In the genomic region with DNA sequence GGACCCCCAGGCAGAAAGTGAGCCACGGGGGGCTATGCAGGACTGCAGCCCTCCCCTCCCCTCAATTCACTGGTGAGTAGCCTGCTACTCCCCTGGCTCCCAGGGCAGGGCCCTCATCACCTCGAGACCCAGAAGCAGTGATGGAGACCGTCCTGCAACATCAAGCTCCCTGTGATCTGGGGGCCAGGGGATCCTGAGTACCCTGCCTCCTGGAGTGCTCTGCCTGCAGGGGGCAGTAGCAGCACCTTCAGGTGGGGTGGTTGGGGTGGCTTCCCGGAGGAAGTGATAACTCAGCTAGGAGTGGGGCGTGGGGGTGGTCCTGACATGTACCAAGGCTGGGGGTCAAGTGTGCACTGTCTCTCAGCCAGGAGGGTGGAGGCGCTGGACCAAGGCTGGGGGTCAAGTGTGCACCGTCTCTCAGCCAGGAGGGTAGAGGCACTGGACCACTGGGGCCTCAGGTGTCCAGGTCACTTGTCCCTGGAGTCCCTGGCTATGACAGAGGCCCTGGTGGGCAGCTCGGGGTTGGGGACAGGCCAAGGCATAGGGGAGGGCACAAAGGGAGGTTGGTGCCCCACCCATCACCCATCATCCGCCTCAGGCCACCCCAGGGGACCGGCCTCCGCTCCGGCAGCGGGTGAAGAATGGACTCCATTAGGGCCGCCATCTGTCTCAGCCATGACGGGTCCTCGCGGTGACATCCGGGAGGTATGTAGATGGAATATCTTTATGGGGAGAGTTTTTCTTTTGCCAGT, we compare ENCODE assay signal across 1 cellular context.
TF ChIP-seq lines count a peak whose summit lies in the region.

No MANE protein-coding gene starts in this region.

TF ChIP-seq in GM23338, 12 proteins besides CTCF, POLR2A, EP300 and RAD21 (continued from another document):
- TF ChIP-seq ZNF462 (CRISPR knock-in tag; IDR thresholded peaks at IDR 0.05), result no peak
- TF ChIP-seq STAT1 (IDR thresholded peaks at IDR 0.05; ENCODE audit: unreplicated experiment), result no peak
- no peak for TF ChIP-seq ZNF114 (CRISPR knock-in tag; IDR thresholded peaks at IDR 0.05)
- TF ChIP-seq JUNB (IDR thresholded peaks at IDR 0.05; ENCODE audit: unreplicated experiment), result no peak
- TF ChIP-seq REST (IDR thresholded peaks at IDR 0.05; ENCODE audit: unreplicated experiment), result no peak
- TF ChIP-seq CREB1 (CRISPR knock-in tag; IDR thresholded peaks at IDR 0.05; ENCODE audit: low read depth), result no peak
- TF ChIP-seq EZH2phosphoT487 (IDR thresholded peaks at IDR 0.05; ENCODE audit: unreplicated experiment), result no peak
- TF ChIP-seq ZNF331 (CRISPR knock-in tag; IDR thresholded peaks at IDR 0.05; ENCODE audit: low read depth), result no peak
- TF ChIP-seq EZH2 (IDR thresholded peaks at IDR 0.05; ENCODE audit: low read depth, unreplicated experiment), result no peak
- no peak for TF ChIP-seq POLR2AphosphoS5 (IDR thresholded peaks at IDR 0.05; ENCODE audit: low read depth)
